8 cellular contexts compared by ENCODE assay signal in the genomic region with DNA sequence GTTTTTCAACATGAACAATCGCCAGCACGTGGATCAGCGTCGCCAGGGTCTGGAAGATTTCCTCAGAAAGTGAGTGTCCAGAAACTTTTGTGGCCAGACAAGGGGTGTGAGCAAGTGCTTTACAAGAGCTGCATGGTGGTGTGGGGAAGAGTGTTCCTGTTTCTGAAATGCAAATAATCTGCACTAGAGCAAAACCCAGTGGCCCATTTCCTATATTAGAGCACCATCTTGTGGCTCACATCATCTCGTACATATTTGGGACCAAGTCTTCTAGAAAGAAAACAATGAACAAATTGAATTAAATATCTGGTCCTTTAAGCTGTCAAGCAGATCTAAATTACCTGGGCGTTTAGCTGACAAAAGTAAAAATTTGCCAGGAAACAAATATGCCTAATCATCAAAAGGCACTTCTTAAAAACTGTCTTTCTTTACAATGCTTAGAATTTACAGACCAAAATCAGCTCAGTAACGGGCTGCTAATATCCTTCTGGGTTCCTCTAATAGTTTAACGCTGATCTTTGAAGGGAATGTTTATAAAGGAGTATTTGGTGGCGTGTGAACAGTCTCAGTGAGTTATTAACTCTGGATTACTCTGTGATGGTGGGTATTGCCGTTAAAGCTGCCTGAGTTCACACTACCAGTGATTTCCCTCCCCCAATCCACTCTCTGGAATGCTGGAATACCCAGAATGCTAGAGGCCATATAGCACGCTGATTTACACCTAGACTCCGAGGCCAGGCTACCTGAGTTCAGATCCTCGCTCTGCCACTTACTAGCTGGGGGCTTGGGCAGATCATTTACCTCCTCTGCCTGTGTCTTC.
A peak's percentile ranks its signal among the peaks of the same experiment; 100 is the strongest.
DNase-seq lines count a peak whose midpoint lies in the region; TF ChIP-seq lines count a peak whose summit lies in the region.

No MANE protein-coding gene starts in this region.

- no peaks in the 10 kb centered on the region for H3K9me3 Mint-ChIP-seq in activated naive CD4-positive, alpha-beta T cell treated with anti-CD3 and anti-CD28 coated beads, Interleukin-2, amount 10 ng/mL, durations not matched to agents 7 days and 5 days
- H3K9me3 Mint-ChIP-seq in glutamatergic neuron (ENCODE audit: unreplicated experiment): no peaks in the 10 kb centered on the region

- H3K4me3 ChIP-seq in trophoblast cell (ENCODE audit: low read depth, low read length): no peak overlapping the region

- H2AFZ ChIP-seq in trophoblast cell (ENCODE audit: insufficient read depth, low read length, poor library complexity): no peak overlapping the region

- H3K4me2 ChIP-seq in trophoblast cell (ENCODE audit: low read length): no peak overlapping the region

- no peak overlapping the region for H4K12ac ChIP-seq in trophoblast cell (ENCODE audit: low read depth, low read length)

- WGBS in trophoblast cell (ENCODE audit: extremely low coverage, insufficient coverage, insufficient read length): no CpG with 5 or more reads among the region's 13 CpGs

- H3K27ac Mint-ChIP-seq in activated naive CD4-positive, alpha-beta T cell treated with anti-CD3 and anti-CD28 coated beads, Interleukin-2, amount 10 ng/mL, durations not matched to agents 7 days and 5 days: no peak overlapping the region
- no peak overlapping the region for H3K27ac Mint-ChIP-seq in glutamatergic neuron (ENCODE audit: unreplicated experiment)

- no peaks in the 10 kb centered on the region for H3K27me3 Mint-ChIP-seq in activated naive CD4-positive, alpha-beta T cell treated with anti-CD3 and anti-CD28 coated beads, Interleukin-2, amount 10 ng/mL, durations not matched to agents 7 days and 5 days
- H3K27me3 Mint-ChIP-seq in glutamatergic neuron (ENCODE audit: unreplicated experiment): peaks cover 1% of the 10 kb centered on the region

- H3K36me3 ChIP-seq in trophoblast cell (ENCODE audit: control insufficient read depth in 1 of 2, insufficient read depth in 2 of 2, low read length in 2 of 2): no peaks in the 10 kb centered on the region

- H4K91ac ChIP-seq in trophoblast cell (ENCODE audit: low read depth, low read length): no peak overlapping the region

- peaks cover 13% of the 10 kb centered on the region for H3K4me1 Mint-ChIP-seq in activated naive CD4-positive, alpha-beta T cell treated with anti-CD3 and anti-CD28 coated beads, Interleukin-2, amount 10 ng/mL, durations not matched to agents 7 days and 5 days
- H3K4me1 Mint-ChIP-seq in glutamatergic neuron (ENCODE audit: low read depth, unreplicated experiment): peaks cover 13% of the 10 kb centered on the region

- H3K23ac ChIP-seq in trophoblast cell (ENCODE audit: low read length): no peak overlapping the region

- H2AK5ac ChIP-seq in trophoblast cell (ENCODE audit: low read length): no peak overlapping the region

- DNase-seq in GM10266 (ENCODE audit: extremely low spot score): peak; percentile 55
- DNase-seq in HCEC 1CT: peak; percentile 65
- DNase-seq in M059J (ENCODE audit: low read depth): peak; percentile 71
- peak; percentile 81 for DNase-seq in RPMI8226
- peak; percentile 71 for DNase-seq in activated naive CD4-positive, alpha-beta T cell treated with anti-CD3 and anti-CD28 coated beads, Interleukin-2, amount 10 ng/mL, durations not matched to agents 7 days and 5 days
- DNase-seq in glutamatergic neuron: no peak
- DNase-seq in trophoblast cell: peak; percentile 65 to 86
- DNase-seq in NK-92 treated with Interleukin-12 subunit alpha and Interleukin-12 subunit beta, amount 100 ng/mL, for 24 hours (lab: John Stamatoyannopoulos, UW): no peak

- no peaks in the 10 kb centered on the region for H3K9me3 ChIP-seq in trophoblast cell (ENCODE audit: insufficient read depth, low read depth, low read length)

- peaks cover 0 to 6% of the 10 kb centered on the region in 2 experiments for H3K4me1 ChIP-seq in trophoblast cell (ENCODE audit: control insufficient read depth in 1 of 2, insufficient read depth in 2 of 2, low read length in 2 of 2)

- no peak overlapping the region for H3K18ac ChIP-seq in trophoblast cell (ENCODE audit: low read length)

- H2BK120ac ChIP-seq in trophoblast cell (ENCODE audit: insufficient read depth, low read length, poor library complexity): no peak overlapping the region

- H3K4me3 Mint-ChIP-seq in activated naive CD4-positive, alpha-beta T cell treated with anti-CD3 and anti-CD28 coated beads, Interleukin-2, amount 10 ng/mL, durations not matched to agents 7 days and 5 days: no peak overlapping the region
- no peak overlapping the region for H3K4me3 Mint-ChIP-seq in glutamatergic neuron (ENCODE audit: unreplicated experiment)

- H3K9ac ChIP-seq in trophoblast cell (ENCODE audit: low read length): no peak overlapping the region

- H3K27me3 ChIP-seq in trophoblast cell (ENCODE audit: insufficient read depth, low read length): no peaks in the 10 kb centered on the region

- TF ChIP-seq CTCF in GM10266 (IDR thresholded peaks at IDR 0.05; ENCODE audit: control insufficient read depth, insufficient read depth, low read depth, missing control alignments) (peak; percentile 80), glutamatergic neuron (IDR thresholded peaks at IDR 0.05; ENCODE audit: partially characterized antibody, unreplicated experiment) (peak; percentile 57)

- H3K27ac ChIP-seq in trophoblast cell (ENCODE audit: low read depth, low read length): no peak overlapping the region

- CTCF ChIA-PET in activated naive CD4-positive, alpha-beta T cell treated with anti-CD3 and anti-CD28 coated beads, Interleukin-2, amount 10 ng/mL, durations not matched to agents 7 days and 5 days (lab: Charles Lee): interaction anchor here (0.6 to 3.7 kb wide), 41 partner anchors 9 to 474 kb away, joined by 3 to 57 read pairs (median 4); a partner anchor contains a TSS

- H3K36me3 Mint-ChIP-seq in activated naive CD4-positive, alpha-beta T cell treated with anti-CD3 and anti-CD28 coated beads, Interleukin-2, amount 10 ng/mL, durations not matched to agents 7 days and 5 days: peaks cover 6% of the 10 kb centered on the region
- H3K36me3 Mint-ChIP-seq in glutamatergic neuron (ENCODE audit: unreplicated experiment): no peaks in the 10 kb centered on the region

- H2BK5ac ChIP-seq in trophoblast cell (ENCODE audit: low read depth, low read length, poor library complexity): no peak overlapping the region

- no peak overlapping the region for H4K8ac ChIP-seq in trophoblast cell (ENCODE audit: low read depth, low read length)

- H3K79me1 ChIP-seq in trophoblast cell (ENCODE audit: low read length): no peaks in the 10 kb centered on the region

- H2BK12ac ChIP-seq in trophoblast cell (ENCODE audit: low read length): no peak overlapping the region

- H3K79me2 ChIP-seq in trophoblast cell (ENCODE audit: control insufficient read depth, insufficient read depth, low read length, poor library complexity): no peaks in the 10 kb centered on the region

- H3K4ac ChIP-seq in trophoblast cell (ENCODE audit: low read depth, low read length): no peak overlapping the region

- H3K14ac ChIP-seq in trophoblast cell (ENCODE audit: low read length): no peak overlapping the region

Comparison
In these comparisons a context has a peak if more than half of its experiments do, and no peak if none do; other contexts are left out.
1. DNase-seq: peak in GM10266 (single experiment), HCEC 1CT (single experiment), M059J (single experiment), RPMI8226 (single experiment), activated naive CD4-positive, alpha-beta T cell treated with anti-CD3 and anti-CD28 coated beads, Interleukin-2, amount 10 ng/mL, durations not matched to agents 7 days and 5 days (single experiment) and trophoblast cell (2 of 2); none in glutamatergic neuron (single experiment) and NK-92 treated with Interleukin-12 subunit alpha and Interleukin-12 subunit beta, amount 100 ng/mL, for 24 hours (single experiment).